1 cellular context compared by ENCODE assay signal in the genomic region with DNA sequence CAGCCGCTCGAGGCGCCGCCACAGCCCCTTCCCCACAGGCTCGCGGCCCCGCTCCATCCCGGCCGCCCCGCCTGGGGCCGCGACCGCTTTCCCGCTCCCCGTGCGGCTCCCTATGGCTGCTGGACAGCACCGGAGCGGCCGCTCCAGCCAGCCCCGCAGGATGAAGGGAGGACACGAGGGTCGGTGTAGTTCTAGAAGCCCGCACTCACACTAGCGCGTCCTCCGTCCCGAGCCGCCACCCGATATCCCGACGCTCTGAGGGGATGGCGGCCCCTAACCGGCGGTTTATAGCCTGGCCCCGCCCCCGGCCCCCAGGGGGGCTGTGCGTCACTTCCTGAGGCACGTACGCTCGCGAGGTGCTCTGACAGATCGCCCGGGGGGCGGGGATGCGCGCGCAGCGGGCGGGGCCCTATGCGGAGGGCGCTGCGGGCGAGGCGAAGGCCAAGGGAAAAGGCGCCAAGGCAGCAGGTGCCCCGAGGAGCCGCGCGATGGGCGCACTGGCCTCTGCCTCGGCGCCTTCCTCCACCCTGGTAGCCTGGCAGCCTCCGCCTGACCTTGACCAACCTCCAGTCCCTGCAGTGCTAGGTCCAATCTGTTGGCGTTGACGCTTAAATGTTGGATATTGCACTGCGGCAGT.
TF ChIP-seq lines count a peak whose summit lies in the region.

TFRC (minus strand) TSS at position 257 of the 637 bp plus-strand sequence. CDS start 4,991 bp downstream, outside the sequence.

TF ChIP-seq in K562, 482 proteins besides CTCF, POLR2A, EP300 and RAD21 (continued from another document and continues in another):
- TF ChIP-seq E2F8 (IDR thresholded peaks at IDR 0.05; ENCODE audit: low read depth, partially characterized antibody) (peak; percentile 61), CLOCK (CRISPR knock-in tag; IDR thresholded peaks at IDR 0.05; ENCODE audit: borderline replicate concordance) (no peak), ATF1 (CRISPR knock-in tag; IDR thresholded peaks at IDR 0.05) (peak; percentile 62; the same call in 1 of the 2 replicates), ATF1 (tag; IDR thresholded peaks at IDR 0.05) (peak; percentile 96), DLX4 (CRISPR knock-in tag; IDR thresholded peaks at IDR 0.05) (no peak), MXI1 (IDR thresholded peaks at IDR 0.05; ENCODE audit: low read depth, low read length) (peak; percentile 74), TRIM24 (IDR thresholded peaks at IDR 0.05) (no peak), PCBP1 (IDR thresholded peaks at IDR 0.05; ENCODE audit: low read depth, low read length, poor library complexity, severe bottlenecking) (peak; percentile 97), CAMTA2 (CRISPR knock-in tag; conservative IDR thresholded peaks at IDR 0.05) (no peak), SPI1 (IDR thresholded peaks at IDR 0.05; ENCODE audit: borderline replicate concordance, low read depth, low read length) (no peak), HNRNPH1 (optimal IDR thresholded peaks at IDR 0.05; ENCODE audit: low read depth, low read length) (peak; percentile 86), RBM22 (IDR thresholded peaks at IDR 0.05; ENCODE audit: low read depth, low read length, poor library complexity, severe bottlenecking) (peak; percentile 98), CHCHD3 (CRISPR knock-in tag; IDR thresholded peaks at IDR 0.05) (peak; percentile 88; the same call in 1 of the 2 replicates), HDAC2 (IDR thresholded peaks at IDR 0.05) (peak; percentile 38; the same call in 1 of the 2 replicates), KDM1A (IDR thresholded peaks at IDR 0.05) (no peak), FOXK2 (conservative IDR thresholded peaks at IDR 0.05 in 1 of 2, IDR thresholded peaks at IDR 0.05 in 1 of 2; ENCODE audit: low read depth in 2 of 2) (peak in 1 of 2 experiments; percentile 45; a peak in 1 of 4 replicates), ZNF212 (CRISPR knock-in tag; IDR thresholded peaks at IDR 0.05) (no peak), ZNF717 (CRISPR knock-in tag; IDR thresholded peaks at IDR 0.05) (no peak), ZBTB43 (CRISPR knock-in tag; IDR thresholded peaks at IDR 0.05) (peak; percentile 81; the same call in 1 of the 2 replicates), MYNN (IDR thresholded peaks at IDR 0.05) (peak; percentile 75; the same call in 1 of the 2 replicates), MYNN (CRISPR knock-in tag; IDR thresholded peaks at IDR 0.05) (no peak), ZNF436 (CRISPR knock-in tag; IDR thresholded peaks at IDR 0.05) (peak; percentile 69; the same call in 1 of the 2 replicates), KHSRP (IDR thresholded peaks at IDR 0.05) (0 out of 2 replicates have a peak, but pooled peaks have one; percentile 15), CSDE1 (IDR thresholded peaks at IDR 0.05) (peak in 1 of 2 experiments; percentile 83; a peak in 1 of 4 replicates), MECOM (CRISPR knock-in tag; IDR thresholded peaks at IDR 0.05) (no peak), ZMIZ1 (IDR thresholded peaks at IDR 0.05; ENCODE audit: low read depth in 2 of 2, low read length in 2 of 2) (peak in 1 of 2 experiments; percentile 82; a peak in 1 of 4 replicates), MTA2 (IDR thresholded peaks at IDR 0.05; ENCODE audit: low read depth) (no peak), NCOA6 (IDR thresholded peaks at IDR 0.05) (no peak), ZZZ3 (IDR thresholded peaks at IDR 0.05) (no peak), SNRNP70 (optimal IDR thresholded peaks at IDR 0.05; ENCODE audit: low read depth, low read length) (no peak), MCM3 (IDR thresholded peaks at IDR 0.05) (no peak), ZSCAN32 (CRISPR knock-in tag; IDR thresholded peaks at IDR 0.05) (peak; percentile 59; the same call in 1 of the 2 replicates), SMARCC2 (IDR thresholded peaks at IDR 0.05; ENCODE audit: low read depth) (no peak), PRMT5 (CRISPR knock-in tag; IDR thresholded peaks at IDR 0.05) (no peak), NCOA4 (IDR thresholded peaks at IDR 0.05; ENCODE audit: partially characterized antibody) (no peak)
- TF ChIP-seq, protein P1, sequence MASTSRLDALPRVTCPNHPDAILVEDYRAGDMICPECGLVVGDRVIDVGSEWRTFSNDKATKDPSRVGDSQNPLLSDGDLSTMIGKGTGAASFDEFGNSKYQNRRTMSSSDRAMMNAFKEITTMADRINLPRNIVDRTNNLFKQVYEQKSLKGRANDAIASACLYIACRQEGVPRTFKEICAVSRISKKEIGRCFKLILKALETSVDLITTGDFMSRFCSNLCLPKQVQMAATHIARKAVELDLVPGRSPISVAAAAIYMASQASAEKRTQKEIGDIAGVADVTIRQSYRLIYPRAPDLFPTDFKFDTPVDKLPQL (IDR thresholded peaks at IDR 0.05; ENCODE audit: extremely low read depth, insufficient read length), result peak; percentile 80
- TF ChIP-seq, protein P2, sequence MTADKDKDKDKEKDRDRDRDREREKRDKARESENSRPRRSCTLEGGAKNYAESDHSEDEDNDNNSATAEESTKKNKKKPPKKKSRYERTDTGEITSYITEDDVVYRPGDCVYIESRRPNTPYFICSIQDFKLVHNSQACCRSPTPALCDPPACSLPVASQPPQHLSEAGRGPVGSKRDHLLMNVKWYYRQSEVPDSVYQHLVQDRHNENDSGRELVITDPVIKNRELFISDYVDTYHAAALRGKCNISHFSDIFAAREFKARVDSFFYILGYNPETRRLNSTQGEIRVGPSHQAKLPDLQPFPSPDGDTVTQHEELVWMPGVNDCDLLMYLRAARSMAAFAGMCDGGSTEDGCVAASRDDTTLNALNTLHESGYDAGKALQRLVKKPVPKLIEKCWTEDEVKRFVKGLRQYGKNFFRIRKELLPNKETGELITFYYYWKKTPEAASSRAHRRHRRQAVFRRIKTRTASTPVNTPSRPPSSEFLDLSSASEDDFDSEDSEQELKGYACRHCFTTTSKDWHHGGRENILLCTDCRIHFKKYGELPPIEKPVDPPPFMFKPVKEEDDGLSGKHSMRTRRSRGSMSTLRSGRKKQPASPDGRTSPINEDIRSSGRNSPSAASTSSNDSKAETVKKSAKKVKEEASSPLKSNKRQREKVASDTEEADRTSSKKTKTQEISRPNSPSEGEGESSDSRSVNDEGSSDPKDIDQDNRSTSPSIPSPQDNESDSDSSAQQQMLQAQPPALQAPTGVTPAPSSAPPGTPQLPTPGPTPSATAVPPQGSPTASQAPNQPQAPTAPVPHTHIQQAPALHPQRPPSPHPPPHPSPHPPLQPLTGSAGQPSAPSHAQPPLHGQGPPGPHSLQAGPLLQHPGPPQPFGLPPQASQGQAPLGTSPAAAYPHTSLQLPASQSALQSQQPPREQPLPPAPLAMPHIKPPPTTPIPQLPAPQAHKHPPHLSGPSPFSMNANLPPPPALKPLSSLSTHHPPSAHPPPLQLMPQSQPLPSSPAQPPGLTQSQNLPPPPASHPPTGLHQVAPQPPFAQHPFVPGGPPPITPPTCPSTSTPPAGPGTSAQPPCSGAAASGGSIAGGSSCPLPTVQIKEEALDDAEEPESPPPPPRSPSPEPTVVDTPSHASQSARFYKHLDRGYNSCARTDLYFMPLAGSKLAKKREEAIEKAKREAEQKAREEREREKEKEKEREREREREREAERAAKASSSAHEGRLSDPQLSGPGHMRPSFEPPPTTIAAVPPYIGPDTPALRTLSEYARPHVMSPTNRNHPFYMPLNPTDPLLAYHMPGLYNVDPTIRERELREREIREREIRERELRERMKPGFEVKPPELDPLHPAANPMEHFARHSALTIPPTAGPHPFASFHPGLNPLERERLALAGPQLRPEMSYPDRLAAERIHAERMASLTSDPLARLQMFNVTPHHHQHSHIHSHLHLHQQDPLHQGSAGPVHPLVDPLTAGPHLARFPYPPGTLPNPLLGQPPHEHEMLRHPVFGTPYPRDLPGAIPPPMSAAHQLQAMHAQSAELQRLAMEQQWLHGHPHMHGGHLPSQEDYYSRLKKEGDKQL (CRISPR knock-in tag; IDR thresholded peaks at IDR 0.05; ENCODE audit: borderline replicate concordance), result no peak
- TF ChIP-seq, protein P3, sequence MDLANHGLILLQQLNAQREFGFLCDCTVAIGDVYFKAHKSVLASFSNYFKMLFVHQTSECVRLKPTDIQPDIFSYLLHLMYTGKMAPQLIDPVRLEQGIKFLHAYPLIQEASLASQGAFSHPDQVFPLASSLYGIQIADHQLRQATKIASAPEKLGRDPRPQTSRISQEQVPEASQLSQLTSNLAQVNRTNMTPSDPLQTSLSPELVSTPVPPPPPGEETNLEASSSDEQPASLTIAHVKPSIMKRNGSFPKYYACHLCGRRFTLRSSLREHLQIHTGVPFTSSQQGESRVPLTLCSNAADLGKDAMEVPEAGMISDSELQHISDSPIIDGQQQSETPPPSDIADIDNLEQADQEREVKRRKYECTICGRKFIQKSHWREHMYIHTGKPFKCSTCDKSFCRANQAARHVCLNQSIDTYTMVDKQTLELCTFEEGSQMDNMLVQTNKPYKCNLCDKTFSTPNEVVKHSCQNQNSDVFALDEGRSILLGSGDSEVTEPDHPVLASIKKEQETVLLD (IDR thresholded peaks at IDR 0.05), result no peak; the same call in 1 of the 2 replicates
- TF ChIP-seq, protein P4, sequence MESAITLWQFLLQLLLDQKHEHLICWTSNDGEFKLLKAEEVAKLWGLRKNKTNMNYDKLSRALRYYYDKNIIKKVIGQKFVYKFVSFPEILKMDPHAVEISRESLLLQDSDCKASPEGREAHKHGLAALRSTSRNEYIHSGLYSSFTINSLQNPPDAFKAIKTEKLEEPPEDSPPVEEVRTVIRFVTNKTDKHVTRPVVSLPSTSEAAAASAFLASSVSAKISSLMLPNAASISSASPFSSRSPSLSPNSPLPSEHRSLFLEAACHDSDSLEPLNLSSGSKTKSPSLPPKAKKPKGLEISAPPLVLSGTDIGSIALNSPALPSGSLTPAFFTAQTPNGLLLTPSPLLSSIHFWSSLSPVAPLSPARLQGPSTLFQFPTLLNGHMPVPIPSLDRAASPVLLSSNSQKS (CRISPR knock-in tag; IDR thresholded peaks at IDR 0.05), result no peak
